Comparison of ENCODE assay signal across 8 cellular contexts in genomic region chr12:101823891-101824290, GRCh38. TPM values are rescaled to one million over a fixed set of nuclear protein-coding genes. Genes with fewer than 3 reads are reported as not detected.
DNase-seq lines count a peak whose midpoint lies in the region; ATAC-seq and TF ChIP-seq lines count a peak whose summit lies in the region.

No MANE protein-coding gene starts in this region.

- DNase-seq in DMS53 (lab: John Stamatoyannopoulos, UW) (peak; percentile 46), DMS53 treated with DMSO at 0.1 percent for 48 hours (lab: John Stamatoyannopoulos, UW; ENCODE audit: unreplicated experiment) (no peak), HFF-Myc (ENCODE audit: extremely low read depth, low read depth) (peak; percentile 24), NAMALWA (ENCODE audit: low spot score) (peak; percentile 96), lung (ENCODE audit: low spot score) (peak; percentile 45)
- peak; percentile 56 to 64 for DNase-seq in activated CD4-positive, alpha-beta T cell treated with anti-CD3 and anti-CD28 coated beads for 4 hours
- peak; percentile 28 to 32 for DNase-seq in stimulated activated CD8-positive, alpha-beta memory T cell treated with anti-CD3 and anti-CD28 coated beads, Interleukin-4, amount 100 ng/mL, for 4 hours (ENCODE audit: low read depth in 2 of 2, low spot score in 1 of 2)

- ATAC-seq in lung (ENCODE audit: insufficient read depth, low FRiP score), result no peak

- H3K4me1 ChIP-seq in lung (ENCODE audit: control insufficient read depth in 2 of 2, insufficient read depth in 2 of 2, low read length in 2 of 2), result peaks cover 4 to 9% of the 10 kb centered on the region in 2 donors

- H3K36me3 ChIP-seq in lung (ENCODE audit: control insufficient read depth in 2 of 2, insufficient read depth in 2 of 2, low read length in 2 of 2), result no peaks in the 10 kb centered on the region

- TF ChIP-seq CTCF in HFF-Myc (IDR thresholded peaks at IDR 0.05; ENCODE audit: low read depth, low read length, missing control alignments), result no peak
- no peak for TF ChIP-seq CTCF in lung (IDR thresholded peaks at IDR 0.05; ENCODE audit: control extremely low read depth, extremely low read depth)

- H3K4me3 ChIP-seq in HFF-Myc (replicated peaks; ENCODE audit: low read depth, low read length), result no peak overlapping the region
- no peak overlapping the region for H3K4me3 ChIP-seq in lung

- no peaks in the 10 kb centered on the region for H3K9me3 ChIP-seq in lung (ENCODE audit: control insufficient read depth in 2 of 2, insufficient read depth in 1 of 2, low read length in 1 of 2)

- WGBS in lung, 2 donors, result 0 to 5% methylated on average over 3 of the region's 3 CpGs

- H3K27ac ChIP-seq in cingulate gyrus (ENCODE audit: low read depth, low read length), result peak overlapping the region; percentile 4
- H3K27ac ChIP-seq in lung (ENCODE audit: low read depth in 1 of 2, low read length in 1 of 2), result peak overlapping the region; percentile 37 to 58

- no peaks in the 10 kb centered on the region for H3K27me3 ChIP-seq in lung (ENCODE audit: control insufficient read depth, insufficient read depth)

RNA-seq across cellular contexts. Expression of gene GNPTAB, which starts 6.9 kb away (rescaled TPM):
- 10 to 100 TPM; 52.1 to 74.3 TPM for total RNA-seq in lung
- polyA plus RNA-seq in lung, result 10 to 100 TPM; 14.8 to 27.6 TPM

RNA-seq across cellular contexts. Expression of gene DRAM1, which starts 53.5 kb away (rescaled TPM):
- 10 to 100 TPM; 68.5 to 80.9 TPM for total RNA-seq in lung
- polyA plus RNA-seq in lung, result 10 to 100 TPM; 64.5 to 95.2 TPM
